Comparison of ENCODE assay signal across 1 cellular context in genomic region chr2:11465485-11466306, GRCh38.
A peak's percentile ranks its signal among the peaks of the same experiment; 100 is the strongest.
TF ChIP-seq lines count a peak whose summit lies in the region.

TSS of gene E2F6 (minus strand) at chr2:11466161. CDS start at chr2:11465879, 282 bp downstream.

TF ChIP-seq in HepG2, 621 proteins besides CTCF, POLR2A, EP300 and RAD21 (continued from another document and continues in another):
- TF ChIP-seq EED (CRISPR knock-in tag; IDR thresholded peaks at IDR 0.05) = peak; percentile 100
- peak; percentile 98 for TF ChIP-seq ZNF589 (CRISPR knock-in tag; conservative IDR thresholded peaks at IDR 0.05)
- TF ChIP-seq ZNF550 (CRISPR knock-in tag; IDR thresholded peaks at IDR 0.05; ENCODE audit: borderline replicate concordance) = peak; percentile 92; the same call in 1 of the 2 replicates
- peak; percentile 67; the same call in 1 of the 2 replicates for TF ChIP-seq HNRNPL (IDR thresholded peaks at IDR 0.05; ENCODE audit: low read depth, low read length)
- TF ChIP-seq ZNF562 (CRISPR knock-in tag; IDR thresholded peaks at IDR 0.05; ENCODE audit: borderline replicate concordance) = peak; percentile 89; the same call in 1 of the 2 replicates
- no peak for TF ChIP-seq ZBTB40 (IDR thresholded peaks at IDR 0.05)
- TF ChIP-seq ZBTB40 (CRISPR knock-in tag; IDR thresholded peaks at IDR 0.05) = peak; percentile 96
- TF ChIP-seq KIAA2018 (CRISPR knock-in tag; IDR thresholded peaks at IDR 0.05; ENCODE audit: borderline replicate concordance) = peak; percentile 97
- TF ChIP-seq TEF (CRISPR knock-in tag; IDR thresholded peaks at IDR 0.05) = peak; percentile 89
- TF ChIP-seq ZNF841 (CRISPR knock-in tag; IDR thresholded peaks at IDR 0.05; ENCODE audit: borderline replicate concordance) = peak; percentile 95; the same call in 1 of the 2 replicates
- peak; percentile 100; the same call in 1 of the 2 replicates for TF ChIP-seq HES4 (CRISPR knock-in tag; IDR thresholded peaks at IDR 0.05; ENCODE audit: borderline replicate concordance)
- TF ChIP-seq CREB1 (IDR thresholded peaks at IDR 0.05) = peak; percentile 52; the same call in 1 of the 2 replicates
- TF ChIP-seq CREB1 (CRISPR knock-in tag; IDR thresholded peaks at IDR 0.05) = peak; percentile 67; the same call in 1 of the 2 replicates
- 0 out of 2 replicates have a peak, but pooled peaks have one; percentile 6 for TF ChIP-seq RAD51 (IDR thresholded peaks at IDR 0.05; ENCODE audit: borderline replicate concordance)
- peak; percentile 99 for TF ChIP-seq ZNF234 (CRISPR knock-in tag; conservative IDR thresholded peaks at IDR 0.05)
- TF ChIP-seq CHCHD3 (CRISPR knock-in tag; IDR thresholded peaks at IDR 0.05) = peak; percentile 97
- TF ChIP-seq ZMAT3 (CRISPR knock-in tag; conservative IDR thresholded peaks at IDR 0.05) = peak; percentile 96
- peak; percentile 95 for TF ChIP-seq ZNF839 (CRISPR knock-in tag; IDR thresholded peaks at IDR 0.05; ENCODE audit: borderline replicate concordance)
- no peak for TF ChIP-seq SRF (IDR thresholded peaks at IDR 0.05; ENCODE audit: low read depth, low read length)
- no peak for TF ChIP-seq HHEX (CRISPR knock-in tag; IDR thresholded peaks at IDR 0.05)
- peak; percentile 97 for TF ChIP-seq ZNF564 (CRISPR knock-in tag; IDR thresholded peaks at IDR 0.05)
- peak; percentile 80; the same call in 1 of the 2 replicates for TF ChIP-seq GPN1 (CRISPR knock-in tag; IDR thresholded peaks at IDR 0.05; ENCODE audit: borderline replicate concordance)
- 0 out of 2 replicates have a peak, but pooled peaks have one; percentile 9 for TF ChIP-seq USF2 (IDR thresholded peaks at IDR 0.05; ENCODE audit: low read depth, low read length)
- peak; percentile 88; the same call in 1 of the 2 replicates for TF ChIP-seq USF2 (CRISPR knock-in tag; IDR thresholded peaks at IDR 0.05; ENCODE audit: borderline replicate concordance)
- TF ChIP-seq ZNF354B (CRISPR knock-in tag; IDR thresholded peaks at IDR 0.05) = peak; percentile 99
- peak; percentile 46; the same call in 1 of the 2 replicates for TF ChIP-seq RARA (CRISPR knock-in tag; IDR thresholded peaks at IDR 0.05)
- TF ChIP-seq TFDP1 (CRISPR knock-in tag; IDR thresholded peaks at IDR 0.05; ENCODE audit: borderline replicate concordance) = peak; percentile 95
- peak; percentile 66 for TF ChIP-seq ZNF335 (CRISPR knock-in tag; IDR thresholded peaks at IDR 0.05)
- TF ChIP-seq SIN3A (IDR thresholded peaks at IDR 0.05; ENCODE audit: borderline replicate concordance, low read depth, low read length) = peak; percentile 64; the same call in 1 of the 2 replicates
- TF ChIP-seq TP53 (CRISPR knock-in tag; conservative IDR thresholded peaks at IDR 0.05) = 0 out of 2 replicates have a peak, but pooled peaks have one; percentile 90
- peak; percentile 98 for TF ChIP-seq ZXDC (CRISPR knock-in tag; IDR thresholded peaks at IDR 0.05)
